In the genomic region with DNA sequence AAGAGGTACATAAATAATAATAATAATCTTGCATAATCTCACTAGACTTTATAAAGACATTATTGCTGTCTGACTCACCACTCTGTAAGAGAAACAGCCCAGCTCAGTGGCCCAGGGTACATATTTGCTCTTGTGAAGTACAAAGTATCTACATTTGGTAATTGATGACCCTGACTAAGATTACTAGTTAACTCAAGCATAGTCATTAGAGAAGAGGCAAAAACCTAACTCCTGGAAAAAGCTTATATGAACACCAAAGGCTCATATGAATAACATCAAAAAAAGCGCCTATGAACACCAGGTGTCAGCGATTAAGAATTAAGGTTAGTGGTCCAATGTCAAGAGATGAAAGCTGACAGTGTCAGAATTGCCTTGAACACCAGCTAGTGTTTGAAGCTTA, we compare ENCODE assay signal across 1 cellular context.
TF ChIP-seq lines count a peak whose summit lies in the region.

No MANE protein-coding gene starts in this region.

TF ChIP-seq in HepG2, 621 proteins besides CTCF, POLR2A, EP300 and RAD21 (continued from another document and continues in another):
- TF ChIP-seq, protein P1, sequence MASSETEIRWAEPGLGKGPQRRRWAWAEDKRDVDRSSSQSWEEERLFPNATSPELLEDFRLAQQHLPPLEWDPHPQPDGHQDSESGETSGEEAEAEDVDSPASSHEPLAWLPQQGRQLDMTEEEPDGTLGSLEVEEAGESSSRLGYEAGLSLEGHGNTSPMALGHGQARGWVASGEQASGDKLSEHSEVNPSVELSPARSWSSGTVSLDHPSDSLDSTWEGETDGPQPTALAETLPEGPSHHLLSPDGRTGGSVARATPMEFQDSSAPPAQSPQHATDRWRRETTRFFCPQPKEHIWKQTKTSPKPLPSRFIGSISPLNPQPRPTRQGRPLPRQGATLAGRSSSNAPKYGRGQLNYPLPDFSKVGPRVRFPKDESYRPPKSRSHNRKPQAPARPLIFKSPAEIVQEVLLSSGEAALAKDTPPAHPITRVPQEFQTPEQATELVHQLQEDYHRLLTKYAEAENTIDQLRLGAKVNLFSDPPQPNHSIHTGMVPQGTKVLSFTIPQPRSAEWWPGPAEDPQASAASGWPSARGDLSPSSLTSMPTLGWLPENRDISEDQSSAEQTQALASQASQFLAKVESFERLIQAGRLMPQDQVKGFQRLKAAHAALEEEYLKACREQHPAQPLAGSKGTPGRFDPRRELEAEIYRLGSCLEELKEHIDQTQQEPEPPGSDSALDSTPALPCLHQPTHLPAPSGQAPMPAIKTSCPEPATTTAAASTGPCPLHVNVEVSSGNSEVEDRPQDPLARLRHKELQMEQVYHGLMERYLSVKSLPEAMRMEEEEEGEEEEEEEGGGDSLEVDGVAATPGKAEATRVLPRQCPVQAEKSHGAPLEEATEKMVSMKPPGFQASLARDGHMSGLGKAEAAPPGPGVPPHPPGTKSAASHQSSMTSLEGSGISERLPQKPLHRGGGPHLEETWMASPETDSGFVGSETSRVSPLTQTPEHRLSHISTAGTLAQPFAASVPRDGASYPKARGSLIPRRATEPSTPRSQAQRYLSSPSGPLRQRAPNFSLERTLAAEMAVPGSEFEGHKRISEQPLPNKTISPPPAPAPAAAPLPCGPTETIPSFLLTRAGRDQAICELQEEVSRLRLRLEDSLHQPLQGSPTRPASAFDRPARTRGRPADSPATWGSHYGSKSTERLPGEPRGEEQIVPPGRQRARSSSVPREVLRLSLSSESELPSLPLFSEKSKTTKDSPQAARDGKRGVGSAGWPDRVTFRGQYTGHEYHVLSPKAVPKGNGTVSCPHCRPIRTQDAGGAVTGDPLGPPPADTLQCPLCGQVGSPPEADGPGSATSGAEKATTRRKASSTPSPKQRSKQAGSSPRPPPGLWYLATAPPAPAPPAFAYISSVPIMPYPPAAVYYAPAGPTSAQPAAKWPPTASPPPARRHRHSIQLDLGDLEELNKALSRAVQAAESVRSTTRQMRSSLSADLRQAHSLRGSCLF (CRISPR knock-in tag; IDR thresholded peaks at IDR 0.05; ENCODE audit: borderline replicate concordance) = peak; percentile 49; the same call in 1 of the 2 replicates
- TF ChIP-seq ZNF841 (CRISPR knock-in tag; IDR thresholded peaks at IDR 0.05; ENCODE audit: borderline replicate concordance) (no peak), DPF2 (CRISPR knock-in tag; IDR thresholded peaks at IDR 0.05; ENCODE audit: borderline replicate concordance, low read depth) (peak; percentile 75; the same call in 1 of the 2 replicates), ISX (CRISPR knock-in tag; conservative IDR thresholded peaks at IDR 0.05) (0 out of 2 replicates have a peak, but pooled peaks have one; percentile 56), CHD2 (IDR thresholded peaks at IDR 0.05; ENCODE audit: low read depth, low read length) (no peak), NR3C1 (CRISPR knock-in tag; IDR thresholded peaks at IDR 0.05) (no peak), MEIS1 (CRISPR knock-in tag; IDR thresholded peaks at IDR 0.05; ENCODE audit: borderline replicate concordance) (no peak), NR2F2 (IDR thresholded peaks at IDR 0.05; ENCODE audit: borderline replicate concordance, low read depth) (peak; percentile 71), PHF5A (CRISPR knock-in tag; IDR thresholded peaks at IDR 0.05; ENCODE audit: low read depth, unreplicated experiment) (no peak), ZNF678 (CRISPR knock-in tag; IDR thresholded peaks at IDR 0.05) (no peak), HNF4A (CRISPR knock-in tag; IDR thresholded peaks at IDR 0.05) (peak; percentile 87), ZNF567 (CRISPR knock-in tag; IDR thresholded peaks at IDR 0.05; ENCODE audit: borderline replicate concordance) (no peak), ZNF354B (CRISPR knock-in tag; IDR thresholded peaks at IDR 0.05) (no peak), ZNF260 (CRISPR knock-in tag; IDR thresholded peaks at IDR 0.05; ENCODE audit: borderline replicate concordance, low read depth) (no peak), ZNF326 (CRISPR knock-in tag; IDR thresholded peaks at IDR 0.05; ENCODE audit: borderline replicate concordance) (no peak), ZFAT (CRISPR knock-in tag; conservative IDR thresholded peaks at IDR 0.05) (no peak)
- TF ChIP-seq, protein P2, sequence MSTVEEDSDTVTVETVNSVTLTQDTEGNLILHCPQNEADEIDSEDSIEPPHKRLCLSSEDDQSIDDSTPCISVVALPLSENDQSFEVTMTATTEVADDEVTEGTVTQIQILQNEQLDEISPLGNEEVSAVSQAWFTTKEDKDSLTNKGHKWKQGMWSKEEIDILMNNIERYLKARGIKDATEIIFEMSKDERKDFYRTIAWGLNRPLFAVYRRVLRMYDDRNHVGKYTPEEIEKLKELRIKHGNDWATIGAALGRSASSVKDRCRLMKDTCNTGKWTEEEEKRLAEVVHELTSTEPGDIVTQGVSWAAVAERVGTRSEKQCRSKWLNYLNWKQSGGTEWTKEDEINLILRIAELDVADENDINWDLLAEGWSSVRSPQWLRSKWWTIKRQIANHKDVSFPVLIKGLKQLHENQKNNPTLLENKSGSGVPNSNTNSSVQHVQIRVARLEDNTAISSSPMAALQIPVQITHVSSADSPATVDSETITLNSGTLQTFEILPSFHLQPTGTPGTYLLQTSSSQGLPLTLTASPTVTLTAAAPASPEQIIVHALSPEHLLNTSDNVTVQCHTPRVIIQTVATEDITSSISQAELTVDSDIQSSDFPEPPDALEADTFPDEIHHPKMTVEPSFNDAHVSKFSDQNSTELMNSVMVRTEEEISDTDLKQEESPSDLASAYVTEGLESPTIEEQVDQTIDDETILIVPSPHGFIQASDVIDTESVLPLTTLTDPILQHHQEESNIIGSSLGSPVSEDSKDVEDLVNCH (CRISPR knock-in tag; IDR thresholded peaks at IDR 0.05) = no peak
- TF ChIP-seq, protein P3, sequence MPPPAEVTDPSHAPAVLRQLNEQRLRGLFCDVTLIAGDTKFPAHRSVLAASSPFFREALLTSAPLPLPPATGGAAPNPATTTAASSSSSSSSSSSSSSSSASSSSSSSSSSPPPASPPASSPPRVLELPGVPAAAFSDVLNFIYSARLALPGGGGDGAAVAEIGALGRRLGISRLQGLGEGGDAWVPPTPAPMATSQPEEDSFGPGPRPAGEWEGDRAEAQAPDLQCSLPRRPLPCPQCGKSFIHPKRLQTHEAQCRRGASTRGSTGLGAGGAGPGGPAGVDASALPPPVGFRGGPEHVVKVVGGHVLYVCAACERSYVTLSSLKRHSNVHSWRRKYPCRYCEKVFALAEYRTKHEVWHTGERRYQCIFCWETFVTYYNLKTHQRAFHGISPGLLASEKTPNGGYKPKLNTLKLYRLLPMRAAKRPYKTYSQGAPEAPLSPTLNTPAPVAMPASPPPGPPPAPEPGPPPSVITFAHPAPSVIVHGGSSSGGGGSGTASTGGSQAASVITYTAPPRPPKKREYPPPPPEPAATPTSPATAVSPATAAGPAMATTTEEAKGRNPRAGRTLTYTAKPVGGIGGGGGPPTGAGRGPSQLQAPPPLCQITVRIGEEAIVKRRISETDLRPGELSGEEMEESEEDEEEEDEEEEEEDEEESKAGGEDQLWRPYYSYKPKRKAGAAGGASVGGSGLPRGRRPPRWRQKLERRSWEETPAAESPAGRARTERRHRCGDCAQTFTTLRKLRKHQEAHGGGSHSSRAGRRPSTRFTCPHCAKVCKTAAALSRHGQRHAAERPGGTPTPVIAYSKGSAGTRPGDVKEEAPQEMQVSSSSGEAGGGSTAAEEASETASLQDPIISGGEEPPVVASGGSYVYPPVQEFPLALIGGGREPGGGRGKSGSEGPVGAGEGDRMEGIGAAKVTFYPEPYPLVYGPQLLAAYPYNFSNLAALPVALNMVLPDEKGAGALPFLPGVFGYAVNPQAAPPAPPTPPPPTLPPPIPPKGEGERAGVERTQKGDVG (CRISPR knock-in tag; IDR thresholded peaks at IDR 0.05; ENCODE audit: borderline replicate concordance) = no peak
- TF ChIP-seq, protein P4, sequence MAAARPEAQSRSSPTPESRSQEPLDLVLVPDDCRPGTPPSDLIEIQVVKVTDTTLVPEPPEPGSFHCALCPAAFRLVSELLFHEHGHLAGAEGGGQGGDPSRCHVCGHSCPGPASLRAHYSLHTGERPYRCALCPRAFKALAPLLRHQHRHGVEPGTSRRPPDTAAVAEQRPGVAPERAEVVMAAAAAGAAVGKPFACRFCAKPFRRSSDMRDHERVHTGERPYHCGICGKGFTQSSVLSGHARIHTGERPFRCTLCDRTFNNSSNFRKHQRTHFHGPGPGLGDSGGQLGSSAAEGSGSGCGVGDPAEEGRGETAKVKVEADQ (CRISPR knock-in tag; IDR thresholded peaks at IDR 0.05; ENCODE audit: borderline replicate concordance) = no peak
- TF ChIP-seq, protein P5, sequence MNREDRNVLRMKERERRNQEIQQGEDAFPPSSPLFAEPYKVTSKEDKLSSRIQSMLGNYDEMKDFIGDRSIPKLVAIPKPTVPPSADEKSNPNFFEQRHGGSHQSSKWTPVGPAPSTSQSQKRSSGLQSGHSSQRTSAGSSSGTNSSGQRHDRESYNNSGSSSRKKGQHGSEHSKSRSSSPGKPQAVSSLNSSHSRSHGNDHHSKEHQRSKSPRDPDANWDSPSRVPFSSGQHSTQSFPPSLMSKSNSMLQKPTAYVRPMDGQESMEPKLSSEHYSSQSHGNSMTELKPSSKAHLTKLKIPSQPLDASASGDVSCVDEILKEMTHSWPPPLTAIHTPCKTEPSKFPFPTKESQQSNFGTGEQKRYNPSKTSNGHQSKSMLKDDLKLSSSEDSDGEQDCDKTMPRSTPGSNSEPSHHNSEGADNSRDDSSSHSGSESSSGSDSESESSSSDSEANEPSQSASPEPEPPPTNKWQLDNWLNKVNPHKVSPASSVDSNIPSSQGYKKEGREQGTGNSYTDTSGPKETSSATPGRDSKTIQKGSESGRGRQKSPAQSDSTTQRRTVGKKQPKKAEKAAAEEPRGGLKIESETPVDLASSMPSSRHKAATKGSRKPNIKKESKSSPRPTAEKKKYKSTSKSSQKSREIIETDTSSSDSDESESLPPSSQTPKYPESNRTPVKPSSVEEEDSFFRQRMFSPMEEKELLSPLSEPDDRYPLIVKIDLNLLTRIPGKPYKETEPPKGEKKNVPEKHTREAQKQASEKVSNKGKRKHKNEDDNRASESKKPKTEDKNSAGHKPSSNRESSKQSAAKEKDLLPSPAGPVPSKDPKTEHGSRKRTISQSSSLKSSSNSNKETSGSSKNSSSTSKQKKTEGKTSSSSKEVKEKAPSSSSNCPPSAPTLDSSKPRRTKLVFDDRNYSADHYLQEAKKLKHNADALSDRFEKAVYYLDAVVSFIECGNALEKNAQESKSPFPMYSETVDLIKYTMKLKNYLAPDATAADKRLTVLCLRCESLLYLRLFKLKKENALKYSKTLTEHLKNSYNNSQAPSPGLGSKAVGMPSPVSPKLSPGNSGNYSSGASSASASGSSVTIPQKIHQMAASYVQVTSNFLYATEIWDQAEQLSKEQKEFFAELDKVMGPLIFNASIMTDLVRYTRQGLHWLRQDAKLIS (CRISPR knock-in tag; IDR thresholded peaks at IDR 0.05) = no peak
- TF ChIP-seq, protein P6, sequence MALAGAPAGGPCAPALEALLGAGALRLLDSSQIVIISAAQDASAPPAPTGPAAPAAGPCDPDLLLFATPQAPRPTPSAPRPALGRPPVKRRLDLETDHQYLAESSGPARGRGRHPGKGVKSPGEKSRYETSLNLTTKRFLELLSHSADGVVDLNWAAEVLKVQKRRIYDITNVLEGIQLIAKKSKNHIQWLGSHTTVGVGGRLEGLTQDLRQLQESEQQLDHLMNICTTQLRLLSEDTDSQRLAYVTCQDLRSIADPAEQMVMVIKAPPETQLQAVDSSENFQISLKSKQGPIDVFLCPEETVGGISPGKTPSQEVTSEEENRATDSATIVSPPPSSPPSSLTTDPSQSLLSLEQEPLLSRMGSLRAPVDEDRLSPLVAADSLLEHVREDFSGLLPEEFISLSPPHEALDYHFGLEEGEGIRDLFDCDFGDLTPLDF (CRISPR knock-in tag; IDR thresholded peaks at IDR 0.05) = no peak; the same call in 1 of the 2 replicates
- TF ChIP-seq, protein P7, sequence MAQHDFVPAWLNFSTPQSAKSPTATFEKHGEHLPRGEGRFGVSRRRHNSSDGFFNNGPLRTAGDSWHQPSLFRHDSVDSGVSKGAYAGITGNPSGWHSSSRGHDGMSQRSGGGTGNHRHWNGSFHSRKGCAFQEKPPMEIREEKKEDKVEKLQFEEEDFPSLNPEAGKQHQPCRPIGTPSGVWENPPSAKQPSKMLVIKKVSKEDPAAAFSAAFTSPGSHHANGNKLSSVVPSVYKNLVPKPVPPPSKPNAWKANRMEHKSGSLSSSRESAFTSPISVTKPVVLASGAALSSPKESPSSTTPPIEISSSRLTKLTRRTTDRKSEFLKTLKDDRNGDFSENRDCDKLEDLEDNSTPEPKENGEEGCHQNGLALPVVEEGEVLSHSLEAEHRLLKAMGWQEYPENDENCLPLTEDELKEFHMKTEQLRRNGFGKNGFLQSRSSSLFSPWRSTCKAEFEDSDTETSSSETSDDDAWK (CRISPR knock-in tag; IDR thresholded peaks at IDR 0.05) = no peak
- TF ChIP-seq, protein P8, sequence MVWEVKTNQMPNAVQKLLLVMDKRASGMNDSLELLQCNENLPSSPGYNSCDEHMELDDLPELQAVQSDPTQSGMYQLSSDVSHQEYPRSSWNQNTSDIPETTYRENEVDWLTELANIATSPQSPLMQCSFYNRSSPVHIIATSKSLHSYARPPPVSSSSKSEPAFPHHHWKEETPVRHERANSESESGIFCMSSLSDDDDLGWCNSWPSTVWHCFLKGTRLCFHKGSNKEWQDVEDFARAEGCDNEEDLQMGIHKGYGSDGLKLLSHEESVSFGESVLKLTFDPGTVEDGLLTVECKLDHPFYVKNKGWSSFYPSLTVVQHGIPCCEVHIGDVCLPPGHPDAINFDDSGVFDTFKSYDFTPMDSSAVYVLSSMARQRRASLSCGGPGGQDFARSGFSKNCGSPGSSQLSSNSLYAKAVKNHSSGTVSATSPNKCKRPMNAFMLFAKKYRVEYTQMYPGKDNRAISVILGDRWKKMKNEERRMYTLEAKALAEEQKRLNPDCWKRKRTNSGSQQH (CRISPR knock-in tag; IDR thresholded peaks at IDR 0.05; ENCODE audit: low read depth) = no peak
- TF ChIP-seq, protein P9, sequence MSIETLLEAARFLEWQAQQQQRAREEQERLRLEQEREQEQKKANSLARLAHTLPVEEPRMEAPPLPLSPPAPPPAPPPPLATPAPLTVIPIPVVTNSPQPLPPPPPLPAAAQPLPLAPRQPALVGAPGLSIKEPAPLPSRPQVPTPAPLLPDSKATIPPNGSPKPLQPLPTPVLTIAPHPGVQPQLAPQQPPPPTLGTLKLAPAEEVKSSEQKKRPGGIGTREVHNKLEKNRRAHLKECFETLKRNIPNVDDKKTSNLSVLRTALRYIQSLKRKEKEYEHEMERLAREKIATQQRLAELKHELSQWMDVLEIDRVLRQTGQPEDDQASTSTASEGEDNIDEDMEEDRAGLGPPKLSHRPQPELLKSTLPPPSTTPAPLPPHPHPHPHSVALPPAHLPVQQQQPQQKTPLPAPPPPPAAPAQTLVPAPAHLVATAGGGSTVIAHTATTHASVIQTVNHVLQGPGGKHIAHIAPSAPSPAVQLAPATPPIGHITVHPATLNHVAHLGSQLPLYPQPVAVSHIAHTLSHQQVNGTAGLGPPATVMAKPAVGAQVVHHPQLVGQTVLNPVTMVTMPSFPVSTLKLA (IDR thresholded peaks at IDR 0.05) = no peak
- TF ChIP-seq, protein P10, sequence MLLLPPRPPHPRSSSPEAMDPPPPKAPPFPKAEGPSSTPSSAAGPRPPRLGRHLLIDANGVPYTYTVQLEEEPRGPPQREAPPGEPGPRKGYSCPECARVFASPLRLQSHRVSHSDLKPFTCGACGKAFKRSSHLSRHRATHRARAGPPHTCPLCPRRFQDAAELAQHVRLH (CRISPR knock-in tag; IDR thresholded peaks at IDR 0.05; ENCODE audit: borderline replicate concordance, low read depth) = no peak
